ENCODE assay signal across 26 cellular contexts in the genomic region with DNA sequence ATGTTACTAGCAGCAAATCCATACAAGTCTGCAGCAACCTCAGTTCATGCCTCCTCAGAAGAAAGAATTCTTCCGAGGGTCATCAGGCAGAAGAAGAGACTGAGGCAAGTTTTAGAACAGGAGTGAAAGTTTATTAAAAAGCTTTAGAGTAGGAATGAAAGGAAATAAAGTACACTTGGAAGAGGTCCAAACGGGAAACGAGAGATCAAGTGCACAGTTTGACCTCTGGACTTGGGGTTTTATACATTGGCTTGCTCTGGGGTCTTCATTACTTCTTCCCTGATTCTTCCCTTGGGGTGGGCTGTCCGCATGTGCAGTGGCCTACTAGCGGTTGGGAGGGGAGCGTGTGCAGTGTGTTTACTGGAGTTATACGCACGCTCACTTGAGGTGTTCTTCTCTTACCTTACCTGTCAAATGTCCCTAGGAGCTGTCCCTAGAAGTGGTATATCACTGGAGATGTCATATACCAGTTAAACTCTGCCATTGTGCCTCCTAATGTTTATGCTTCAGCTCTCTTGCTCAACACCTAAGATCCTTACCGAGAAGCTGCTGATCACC.
"Had no signal": no experiment of that assay in that cellular context is flagged by ENCODE, and none has a peak within 500 bp of the region (broad histone marks: within the 10 kb centered on the region; RNA-seq: fewer than 3 reads in every experiment).

No MANE protein-coding gene starts in this region.

- H3K9ac ChIP-seq: KMS-11 had no signal

- H3K9me3 ChIP-seq: SJSA1 had no signal

- H3K27ac ChIP-seq: KMS-11, SJSA1 had no signal

- H3K4me3 Mint-ChIP-seq: activated CD8-positive, alpha-beta memory T cell treated with anti-CD3 and anti-CD28 coated beads, Interleukin-2, amount 10 ng/mL, durations not matched to agents 7 days and 5 days; activated naive CD4-positive, alpha-beta T cell treated with anti-CD3 and anti-CD28 coated beads, Interleukin-2, amount 50 U/mL, for 24 hours; activated T-cell treated with anti-CD3 and anti-CD28 coated beads, Interleukin-2, amount 50 U/mL, for 24 hours; activated T-helper 1 cell treated with anti-CD3 and anti-CD28 coated beads, Interleukin-12 subunit alpha, Interleukin-12 subunit beta, Interleukin-2, Interleukin-4 antibody, amounts not matched to agents 30 ng/mL and 10 ng/mL and 1 ng/mL, durations not matched to agents 14 hours and 24 hours and 36 hours; T-helper 1 cell treated with Interleukin-12 subunit alpha and Interleukin-12 subunit beta and Interleukin-4 antibody, amounts not matched to agents 30 μg/mL and 1 μg/mL, for 36 hours; WTC11 had no signal

- H3K4me3 ChIP-seq: MG63, SJSA1 had no signal

- H3K27me3 ChIP-seq: MG63, SJSA1 had no signal

- ATAC-seq: activated CD8-positive, alpha-beta memory T cell treated with anti-CD3 and anti-CD28 coated beads, Interleukin-2, amount 10 ng/mL, durations not matched to agents 7 days and 5 days; Panc1 had no signal

- H3K27me3 Mint-ChIP-seq: activated naive CD4-positive, alpha-beta T cell treated with anti-CD3 and anti-CD28 coated beads, Interleukin-2, amount 50 U/mL, for 24 hours; activated T-cell treated with anti-CD3 and anti-CD28 coated beads, Interleukin-2, amount 50 U/mL, for 24 hours had no signal

- DNase-seq: activated CD4-positive, alpha-beta T cell treated with anti-CD3 and anti-CD28 coated beads for 48 hours; activated CD4-positive, alpha-beta T cell treated with anti-CD3 and anti-CD28 coated beads, Interleukin-2, amount 50 U/mL, for 48 hours; activated CD4-positive, CD25-positive, alpha-beta regulatory T cell treated with anti-CD3 and anti-CD28 coated beads, Interleukin-2, amount 50 U/mL, for 72 hours; activated CD8-positive, alpha-beta memory T cell treated with anti-CD3 and anti-CD28 coated beads, Interleukin-2, amount 10 ng/mL, durations not matched to agents 7 days and 5 days; activated effector memory CD4-positive, alpha-beta T cell treated with Interleukin-2 at 50 U/mL for 16 hours; activated naive CD4-positive, alpha-beta T cell; activated T-cell treated with anti-CD3 and anti-CD28 coated beads, Interleukin-2, amount 50 U/mL, for 24 hours; MV-4-11; NCI-H1092 treated with DMSO at 0.1 percent for 48 hours; NCI-H1417 treated with DMSO at 0.1 percent for 48 hours; NCI-H1694; NCI-H2107; NCI-H510A; NCI-H526 treated with DMSO at 0.1 percent for 48 hours; NCI-H82; NK-92 treated with Interleukin-12 subunit alpha and Interleukin-12 subunit beta, amount 100 ng/mL, for 24 hours; Right ventricle myocardium superior; RPMI8226 had no signal

- H3K36me3 ChIP-seq: MG63, SJSA1 had no signal

- H3K36me3 Mint-ChIP-seq: activated CD8-positive, alpha-beta memory T cell treated with anti-CD3 and anti-CD28 coated beads, Interleukin-2, amount 10 ng/mL, durations not matched to agents 7 days and 5 days; activated naive CD4-positive, alpha-beta T cell treated with anti-CD3 and anti-CD28 coated beads, Interleukin-2, amount 50 U/mL, for 24 hours had no signal

- H3K9me3 Mint-ChIP-seq: activated naive CD4-positive, alpha-beta T cell treated with anti-CD3 and anti-CD28 coated beads, Interleukin-2, amount 50 U/mL, for 24 hours; activated T-cell treated with anti-CD3 and anti-CD28 coated beads, Interleukin-2, amount 50 U/mL, for 24 hours; activated T-helper 1 cell treated with anti-CD3 and anti-CD28 coated beads, Interleukin-12 subunit alpha, Interleukin-12 subunit beta, Interleukin-2, Interleukin-4 antibody, amounts not matched to agents 30 ng/mL and 10 ng/mL and 1 ng/mL, durations not matched to agents 14 hours and 24 hours and 36 hours; T-helper 1 cell treated with Interleukin-12 subunit alpha and Interleukin-12 subunit beta and Interleukin-4 antibody, amounts not matched to agents 30 μg/mL and 1 μg/mL, for 36 hours had no signal

- H3K4me1 ChIP-seq: SJSA1 had no signal

- H3K27ac Mint-ChIP-seq: activated CD8-positive, alpha-beta memory T cell treated with anti-CD3 and anti-CD28 coated beads, Interleukin-2, amount 10 ng/mL, durations not matched to agents 7 days and 5 days; activated naive CD4-positive, alpha-beta T cell treated with anti-CD3 and anti-CD28 coated beads, Interleukin-2, amount 50 U/mL, for 24 hours; activated T-cell treated with anti-CD3 and anti-CD28 coated beads, Interleukin-2, amount 50 U/mL, for 24 hours; activated T-helper 1 cell treated with anti-CD3 and anti-CD28 coated beads, Interleukin-12 subunit alpha, Interleukin-12 subunit beta, Interleukin-2, Interleukin-4 antibody, amounts not matched to agents 30 ng/mL and 10 ng/mL and 1 ng/mL, durations not matched to agents 14 hours and 24 hours and 36 hours; T-helper 1 cell treated with Interleukin-12 subunit alpha and Interleukin-12 subunit beta and Interleukin-4 antibody, amounts not matched to agents 30 μg/mL and 1 μg/mL, for 36 hours; WTC11 had no signal

- H3K4me2 ChIP-seq: KMS-11 had no signal

- H3K4me1 Mint-ChIP-seq: activated CD8-positive, alpha-beta memory T cell treated with anti-CD3 and anti-CD28 coated beads, Interleukin-2, amount 10 ng/mL, durations not matched to agents 7 days and 5 days; activated naive CD4-positive, alpha-beta T cell treated with anti-CD3 and anti-CD28 coated beads, Interleukin-2, amount 50 U/mL, for 24 hours had no signal
